8 cellular contexts compared by ENCODE assay signal in the genomic region with DNA sequence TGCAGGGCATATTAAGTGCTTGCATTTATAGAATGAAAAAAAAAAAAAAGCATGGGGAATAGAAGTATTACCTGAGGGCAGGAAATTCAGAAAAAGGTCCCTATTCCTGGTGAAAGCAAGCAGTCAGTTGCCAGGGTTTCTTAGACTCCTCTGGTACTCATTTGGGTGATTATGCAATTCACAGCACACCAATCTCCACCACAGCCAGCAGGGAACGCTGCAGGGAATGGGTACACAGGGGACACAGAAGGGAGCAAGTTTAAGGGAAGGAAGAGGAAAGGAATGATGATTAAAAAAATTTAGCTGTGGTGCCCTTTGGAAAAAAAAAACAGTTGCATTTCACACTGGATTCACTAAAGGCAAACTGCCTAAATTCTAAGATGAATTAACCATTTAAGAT. TPM values are rescaled to one million over a fixed set of nuclear protein-coding genes. Genes with fewer than 3 reads are reported as not detected.
DNase-seq lines count a peak whose midpoint lies in the region; ATAC-seq and TF ChIP-seq lines count a peak whose summit lies in the region.

No MANE protein-coding gene starts in this region.

- H2AFZ ChIP-seq in GM23338 (no peak overlapping the region), SK-N-SH (ENCODE audit: low read depth) (no peak overlapping the region)

- H3K4me2 ChIP-seq in GM23338 = no peak overlapping the region; the same call in 1 of the 2 replicates
- H3K4me2 ChIP-seq in SK-N-SH = no peak overlapping the region; the same call in 1 of the 2 replicates

- H3K9me3 ChIP-seq in SK-N-SH (no peaks in the 10 kb centered on the region), gastrocnemius medialis (no peaks in the 10 kb centered on the region)

- H3K9me3 Mint-ChIP-seq in GM23338 = peaks cover 5% of the 10 kb centered on the region; the same call in 2 of the 3 replicates

- H3K9me2 ChIP-seq in GM23338 (ENCODE audit: insufficient read depth) (no peaks in the 10 kb centered on the region), SK-N-SH (no peaks in the 10 kb centered on the region)

- no peaks in the 10 kb centered on the region for H3K27me3 ChIP-seq in GM23338 (ENCODE audit: insufficient read depth)
- no peaks in the 10 kb centered on the region for H3K27me3 ChIP-seq in SK-N-SH (ENCODE audit: insufficient read depth)
- H3K27me3 ChIP-seq in foreskin keratinocyte = no peaks in the 10 kb centered on the region
- H3K27me3 ChIP-seq in gastrocnemius medialis = no peaks in the 10 kb centered on the region

- H3K4me3 Mint-ChIP-seq in GM23338 = no peak overlapping the region

- H4K20me1 ChIP-seq in GM23338 (replicated peaks; ENCODE audit: insufficient read depth) = peaks cover 23% of the 10 kb centered on the region
- H4K20me1 ChIP-seq in SK-N-SH (ENCODE audit: insufficient read depth) = 0 out of 2 replicates have a peak, but pooled peaks cover 10% of the 10 kb centered on the region

- H3K4me3 ChIP-seq in AG04449 (ENCODE audit: low read depth, low read length) = no peak overlapping the region
- H3K4me3 ChIP-seq in GM23338 = no peak overlapping the region
- no peak overlapping the region for H3K4me3 ChIP-seq in SK-N-SH (ENCODE audit: low read depth in 2 of 2, low read length in 1 of 2)
- no peak overlapping the region for H3K4me3 ChIP-seq in gastrocnemius medialis

- intact Hi-C loops in gastrocnemius medialis (cut with DNase I; ENCODE audit: low total_unique reads) = loop anchor here (5.0 kb wide), 1 partner anchor 74 kb away; the partner anchor contains the start of gene ACTR6

- peaks cover 26% of the 10 kb centered on the region for H3K4me1 Mint-ChIP-seq in GM23338

- peaks cover 10% of the 10 kb centered on the region; the same call in 2 of the 3 replicates for H3K36me3 Mint-ChIP-seq in GM23338 (ENCODE audit: low read depth)

- H3K27me3 Mint-ChIP-seq in GM23338 (ENCODE audit: insufficient read depth, low read depth, poor library complexity) = peaks cover 1% of the 10 kb centered on the region

- H3K27ac ChIP-seq in GM23338 (ENCODE audit: low read depth) = no peak overlapping the region
- peak overlapping the region in 1 of 2 experiments; percentile 38; a peak in 2 of 4 replicates for H3K27ac ChIP-seq in SK-N-SH (ENCODE audit: low read depth in 2 of 2, low read length in 1 of 2)
- no peak overlapping the region for H3K27ac ChIP-seq in foreskin keratinocyte
- peak overlapping the region; percentile 34 to 61 (median 48) for H3K27ac ChIP-seq in gastrocnemius medialis

- peak; percentile 40 for TF ChIP-seq RAD21 in SK-N-SH (IDR thresholded peaks at IDR 0.05; ENCODE audit: low read length)

- WGBS in SK-N-SH (ENCODE audit: low lambda C conversion rate) = 10% methylated on average over 1 of the region's 1 CpG

- no peak for TF ChIP-seq EP300 in SK-N-SH (IDR thresholded peaks at IDR 0.05; ENCODE audit: borderline replicate concordance in 1 of 2, low read depth in 1 of 2, low read length in 1 of 2)

- TF ChIP-seq CTCF in AG04449 (IDR thresholded peaks at IDR 0.05; ENCODE audit: insufficient read depth, low read length, missing control alignments) (peak; percentile 41), GM23338 (conservative IDR thresholded peaks at IDR 0.05; ENCODE audit: low read depth in 2 of 2) (peak; percentile 58 to 79), SK-N-SH (IDR thresholded peaks at IDR 0.05) (peak; percentile 54), foreskin keratinocyte (conservative IDR thresholded peaks at IDR 0.05) (peak; percentile 69), gastrocnemius medialis (IDR thresholded peaks at IDR 0.05 in 4 of 5, conservative IDR thresholded peaks at IDR 0.05 in 1 of 5) (peak in 3 of 5 experiments; percentile 13 to 48 (median 23))

- ATAC-seq in GM23338 (peak; percentile 99), foreskin keratinocyte (peak; percentile 89), gastrocnemius medialis (peak; percentile 87 to 94)

- no peak overlapping the region for H3K9ac ChIP-seq in SK-N-SH

- H3K79me2 ChIP-seq in GM23338 (replicated peaks; ENCODE audit: insufficient read depth) (peaks cover 94% of the 10 kb centered on the region), SK-N-SH (ENCODE audit: insufficient read depth) (peaks cover 96% of the 10 kb centered on the region)

- H3K4me1 ChIP-seq in GM23338 (ENCODE audit: insufficient read depth) (peaks cover 11% of the 10 kb centered on the region), SK-N-SH (ENCODE audit: control insufficient read depth in 1 of 2, insufficient read depth in 2 of 2, low read depth in 1 of 2, low read length in 1 of 2) (peaks cover 7 to 29% of the 10 kb centered on the region in 2 experiments), foreskin keratinocyte (peaks cover 19% of the 10 kb centered on the region), gastrocnemius medialis (peaks cover 12 to 28% of the 10 kb centered on the region in 2 donors)

- H3F3A ChIP-seq in GM23338 (replicated peaks; ENCODE audit: low read depth) = no peaks in the 10 kb centered on the region
- peaks cover 7% of the 10 kb centered on the region for H3F3A ChIP-seq in SK-N-SH (replicated peaks; ENCODE audit: insufficient read depth)

- no peak for DNase-seq in AG04449 (ENCODE audit: low read depth, low spot score)
- peak; percentile 82 for DNase-seq in GM23338 (ENCODE audit: low spot score)
- peak; percentile 33 for DNase-seq in SK-N-SH
- DNase-seq in foreskin keratinocyte = peak; percentile 44 to 68
- peak in 1 of 2 donors; percentile 54 for DNase-seq in gastrocnemius medialis
- DNase-seq in mucosa of gallbladder (ENCODE audit: low spot score) = no peak
- DNase-seq in NCI-H2081 treated with DMSO at 0.1 percent for 48 hours (lab: John Stamatoyannopoulos, UW) = no peak
- DNase-seq in NCI-H1417 treated with DMSO at 0.1 percent for 48 hours (lab: John Stamatoyannopoulos, UW) = no peak

- no peak overlapping the region for H3K27ac Mint-ChIP-seq in GM23338

- CTCF ChIA-PET in AG04449 (lab: Yijun Ruan, JAX) (interaction anchor here (0.7 to 2.3 kb wide), 6 partner anchors 8 to 70 kb away, joined by 3 to 19 read pairs (median 4); no protein-coding TSS in a partner anchor), SK-N-SH (lab: Yijun Ruan, JAX) (interaction anchor here (0.7 to 2.0 kb wide), 8 partner anchors 10 to 432 kb away, joined by 3 to 9 read pairs (median 4); partner anchors contain the start of gene ACTR6)

- POLR2A ChIA-PET in AG04449 (lab: Yijun Ruan, JAX) (no interaction called here), SK-N-SH (lab: Yijun Ruan, JAX) (no interaction called here)

- H3K36me3 ChIP-seq in GM23338 (ENCODE audit: insufficient read depth) = no peaks in the 10 kb centered on the region
- H3K36me3 ChIP-seq in SK-N-SH (replicated peaks in 1 of 2; ENCODE audit: control insufficient read depth in 1 of 2, insufficient read depth in 2 of 2, low read length in 1 of 2) = no peaks in the 10 kb centered on the region
- H3K36me3 ChIP-seq in gastrocnemius medialis = no peaks in the 10 kb centered on the region

- in situ Hi-C loops in gastrocnemius medialis (cut with MboI; ENCODE audit: low sequenced_read_pairs in 4 of 4) = no loop called here

- TF ChIP-seq POLR2A in gastrocnemius medialis (IDR thresholded peaks at IDR 0.05) = no peak

TF ChIP-seq in SK-N-SH, 30 proteins besides CTCF, POLR2A, EP300 and RAD21:
- TF ChIP-seq EZH2phosphoT487 (IDR thresholded peaks at IDR 0.05; ENCODE audit: borderline replicate concordance, low read depth) = no peak

RNA-seq across cellular contexts. Expression of gene BLTP3B, which starts 14.2 kb away (rescaled TPM):
- total RNA-seq in GM23338 (2014; rRNA removed; shearing (Covaris generic)) = 22.6 and 35.8 TPM in 2 replicates
- polyA plus RNA-seq in GM23338 (2016; fragmentation: Nextera tagmentation; extraction: Ambion mirVana) (9.5 and 11.2 TPM in 2 replicates), SK-N-SH (2012; rRNA removed) (5.8 and 7.1 TPM in 2 replicates), foreskin keratinocyte (2.4 and 2.9 TPM in 2 replicates)
- polyA plus RNA-seq in SK-N-SH (2012; cell fraction: cytosol; rRNA removed) = 9.4 and 10.5 TPM in 2 replicates
- 2.7 and 5.6 TPM in 2 replicates for polyA plus RNA-seq in SK-N-SH (2012; cell fraction: nucleus; rRNA removed)
- total RNA-seq in foreskin keratinocyte (12.3 and 12.7 TPM in 2 replicates), gastrocnemius medialis (10 to 100 TPM; 33.6 to 71.3 (median 42.5) TPM), mucosa of gallbladder (25.2 TPM)

Comparison
In these comparisons a context has a peak if more than half of its experiments do, and no peak if none do; other contexts are left out.
1. DNase-seq: peak in GM23338 (single experiment), SK-N-SH (single experiment) and foreskin keratinocyte (2 of 2); none in AG04449 (single experiment), mucosa of gallbladder (single experiment), NCI-H2081 treated with DMSO at 0.1 percent for 48 hours (single experiment) and NCI-H1417 treated with DMSO at 0.1 percent for 48 hours (single experiment).
2. H3K27ac ChIP-seq: peak in gastrocnemius medialis (4 of 4); none in GM23338 (single experiment) and foreskin keratinocyte (single experiment).
3. Peak in every context shown above with its lines, with median percentiles within 50 percentile points of each other: CTCF ChIP-seq and ATAC-seq.